ENCODE assay signal across 10 cellular contexts in genomic region chr9:96391021-96391765, GRCh38. TPM values are rescaled to one million over a fixed set of nuclear protein-coding genes. Genes with fewer than 3 reads are reported as not detected.
A peak's percentile ranks its signal among the peaks of the same experiment; 100 is the strongest.
DNase-seq lines count a peak whose midpoint lies in the region; ATAC-seq and TF ChIP-seq lines count a peak whose summit lies in the region.
"Had no signal": no experiment of that assay in that cellular context is flagged by ENCODE, and none has a peak within 500 bp of the region (broad histone marks: within the 10 kb centered on the region; RNA-seq: fewer than 3 reads in every experiment).

No MANE protein-coding gene starts in this region.

- no peak overlapping the region for H3K4me3 Mint-ChIP-seq in Caco-2 (ENCODE audit: unreplicated experiment)

- no peak overlapping the region for H3K27ac ChIP-seq in osteoblast (ENCODE audit: low read depth, low read length)

- peaks cover 37% of the 10 kb centered on the region for H3K4me1 ChIP-seq in Caco-2
- no peaks in the 10 kb centered on the region for H3K4me1 ChIP-seq in osteoblast (ENCODE audit: insufficient read depth, low read length)

- intact Hi-C loops in Caco-2 (cut with micrococcal nuclease; ENCODE audit: unreplicated experiment): loop anchor here (1.0 kb wide), 3 partner anchors 17 to 52 kb away; partner anchors contain the start of gene ZNF367

- CTCF ChIA-PET in Caco-2 (lab: Charles Lee): interaction anchor here (0.6 kb wide), 2 partner anchors 58 to 66 kb away, joined by 3 read pairs; no protein-coding TSS in a partner anchor

- TF ChIP-seq CTCF in Caco-2 (IDR thresholded peaks at IDR 0.05; ENCODE audit: insufficient read depth in 1 of 2, low read depth in 1 of 2, low read length in 1 of 2, severe bottlenecking in 1 of 2, unreplicated experiment in 1 of 2) (no peak), osteoblast (IDR thresholded peaks at IDR 0.05; ENCODE audit: extremely low read depth, low read depth, low read length) (no peak)

- no peak overlapping the region for H3K4me2 ChIP-seq in osteoblast (ENCODE audit: insufficient read depth, low read length)

- H3K4me3 ChIP-seq in Caco-2 (ENCODE audit: low read depth, low read length) (no peak overlapping the region), osteoblast (ENCODE audit: insufficient read depth, low read length) (no peak overlapping the region)

- peaks cover 74% of the 10 kb centered on the region for H3K36me3 Mint-ChIP-seq in Caco-2 (ENCODE audit: insufficient read depth, unreplicated experiment)

- POLR2A ChIA-PET in Caco-2 (lab: Charles Lee): interaction anchor here (0.5 to 0.6 kb wide), 3 partner anchors 19 to 57 kb away, joined by 3 to 11 read pairs (median 3); no protein-coding TSS in a partner anchor

- peaks cover 30% of the 10 kb centered on the region for H3K4me1 Mint-ChIP-seq in Caco-2 (ENCODE audit: low read depth, unreplicated experiment)

- peak overlapping the region; percentile 87 for H3K27ac Mint-ChIP-seq in Caco-2 (ENCODE audit: unreplicated experiment)

- peak overlapping the region; percentile 88 for H2AFZ ChIP-seq in osteoblast (ENCODE audit: low read length)

- H3K9me3 ChIP-seq in Caco-2 (no peaks in the 10 kb centered on the region), osteoblast (ENCODE audit: low read depth, low read length) (no peaks in the 10 kb centered on the region)

- no TSS peak for BruUV-seq in Caco-2 (replicated peaks; lab: Mats Ljungman, UMichigan)

- H3K36me3 ChIP-seq in Caco-2 (ENCODE audit: control insufficient read depth, insufficient read depth, low read length) (peaks cover 4% of the 10 kb centered on the region), osteoblast (ENCODE audit: insufficient read depth, low read length) (peaks cover 5% of the 10 kb centered on the region)

- no peaks in the 10 kb centered on the region for H3K79me2 ChIP-seq in osteoblast (ENCODE audit: insufficient read depth, low read length)

- no peaks in the 10 kb centered on the region for H4K20me1 ChIP-seq in osteoblast (ENCODE audit: insufficient read depth, low read length)

- ATAC-seq in HG02588 (IDR thresholded peaks at IDR 0.05; ENCODE audit: unreplicated experiment): no peak

- no peaks in the 10 kb centered on the region for H3K27me3 ChIP-seq in Caco-2 (replicated peaks; ENCODE audit: control insufficient read depth, insufficient read depth, low read length)
- no peaks in the 10 kb centered on the region for H3K27me3 ChIP-seq in osteoblast (ENCODE audit: insufficient read depth, low read length)

- no peaks in the 10 kb centered on the region for H3K27me3 Mint-ChIP-seq in Caco-2 (ENCODE audit: insufficient read depth, unreplicated experiment)

- DNase-seq in Caco-2 (peak; percentile 84 to 91), NCI-H69 (lab: John Stamatoyannopoulos, UW) (peak; percentile 24), fibroblast of peridontal ligament (ENCODE audit: extremely low read depth) (peak; percentile 25), osteoblast (ENCODE audit: insufficient read length, low spot score, missing footprints) (peak; percentile 49), DMS114 treated with DMSO at 0.1 percent for 48 hours (lab: John Stamatoyannopoulos, UW; ENCODE audit: unreplicated experiment) (no peak)
- DNase-seq in stimulated activated naive CD4-positive, alpha-beta T cell treated with Interleukin-2 at 50 U/mL for 16 hours (lab: John Stamatoyannopoulos, UW): no peak
- DNase-seq: activated CD4-positive, alpha-beta T cell treated with anti-CD3 and anti-CD28 coated beads for 48 hours; NCI-H226; SIG-M5 had no signal

- H3K9me3 Mint-ChIP-seq in Caco-2 (ENCODE audit: unreplicated experiment): no peaks in the 10 kb centered on the region

RNA-seq across cellular contexts. Expression of gene SLC35D2, which starts 7.7 kb away (rescaled TPM):
- 77.5 and 81.0 TPM in 2 replicates for total RNA-seq in Caco-2 (2022)
- total RNA-seq in osteoblast: 18.5 and 18.6 TPM in 2 replicates

RNA-seq across cellular contexts. Expression of gene ZNF367, which starts 27.0 kb away (rescaled TPM):
- total RNA-seq in Caco-2 (2022): 9.3 and 10.0 TPM in 2 replicates
- total RNA-seq in osteoblast: 1.4 and 2.1 TPM in 2 replicates

RNA-seq across cellular contexts. Expression of gene HABP4, which starts 58.8 kb away (rescaled TPM):
- total RNA-seq in Caco-2 (2022) (24.8 and 26.7 TPM in 2 replicates), osteoblast (12.7 and 14.1 TPM in 2 replicates)

Comparison
In these comparisons a context has a peak if more than half of its experiments do, and no peak if none do; other contexts are left out.
1. DNase-seq: peak in Caco-2 (2 of 2), NCI-H69 (single experiment), fibroblast of peridontal ligament (single experiment) and osteoblast (single experiment); none in stimulated activated naive CD4-positive, alpha-beta T cell treated with Interleukin-2 at 50 U/mL for 16 hours (single experiment) and DMS114 treated with DMSO at 0.1 percent for 48 hours (single experiment).